In genomic region chr19:19280561-19280960, GRCh38 we compare ENCODE assay signal across 16 cellular contexts. TPM values are rescaled to one million over a fixed set of nuclear protein-coding genes. Genes with fewer than 3 reads are reported as not detected.
DNase-seq lines count a peak whose midpoint lies in the region; ATAC-seq and TF ChIP-seq lines count a peak whose summit lies in the region.
"Had no signal": no experiment of that assay in that cellular context is flagged by ENCODE, and none has a peak within 500 bp of the region (broad histone marks: within the 10 kb centered on the region; RNA-seq: fewer than 3 reads in every experiment).

No MANE protein-coding gene starts in this region.

- H3K36me3 ChIP-seq in right lobe of liver: peaks cover 0 to 48% (median 10%) of the 10 kb centered on the region in 4 donors

- DNase-seq in AG20443 (ENCODE audit: low spot score) (peak; percentile 65), LHCN-M2 (ENCODE audit: low read depth) (peak; percentile 44), middle frontal gyrus (ENCODE audit: extremely low spot score, low spot score) (peak; percentile 47), right lobe of liver (no peak), cortex of kidney (lab: John Stamatoyannopoulos, UW) (no peak)
- DNase-seq: activated CD8-positive, alpha-beta T cell treated with anti-CD3 and anti-CD28 coated beads for 36 hours; AML-193; aorta; MG63; NCI-H226; OCI-M1; pancreas had no signal

- H3K27me3 ChIP-seq in right lobe of liver: no peaks in the 10 kb centered on the region
- H3K27me3 ChIP-seq: MG63, pancreas had no signal

- TF ChIP-seq POLR2A in right lobe of liver (IDR thresholded peaks at IDR 0.05): no peak

- H3K4me3 ChIP-seq in right lobe of liver: no peak overlapping the region
- H3K4me3 ChIP-seq: MG63, pancreas had no signal

- TF ChIP-seq CTCF in right lobe of liver (IDR thresholded peaks at IDR 0.05): no peak

- intact Hi-C loops in right lobe of liver (cut with DNase I): no loop called here

- peaks cover 0 to 2% (median under 1%) of the 10 kb centered on the region in 4 donors for H3K4me1 ChIP-seq in right lobe of liver
- H3K4me1 ChIP-seq: pancreas had no signal

- WGBS in right lobe of liver (ENCODE audit: insufficient coverage, low coverage, low lambda C conversion rate, missing lambda C conversion rate): 62% methylated on average over 6 of the region's 16 CpGs

- no peaks in the 10 kb centered on the region for H3K9me3 ChIP-seq in right lobe of liver
- H3K9me3 ChIP-seq: MG63, pancreas had no signal

- no peak for ATAC-seq in right lobe of liver
- ATAC-seq in GM18519 (IDR thresholded peaks at IDR 0.05; ENCODE audit: low FRiP score, unreplicated experiment): no peak
- no peak for ATAC-seq in HG03108 (IDR thresholded peaks at IDR 0.05; ENCODE audit: unreplicated experiment)
- ATAC-seq: activated CD8-positive, alpha-beta T cell treated with anti-CD3 and anti-CD28 coated beads for 36 hours had no signal

- peak overlapping the region; percentile 32 for H3K27ac ChIP-seq in cingulate gyrus (ENCODE audit: low read depth, low read length)
- H3K27ac ChIP-seq in right lobe of liver: no peak overlapping the region
- H3K27ac ChIP-seq: pancreas had no signal

RNA-seq across cellular contexts. Expression of gene TM6SF2, which starts 7.5 kb away (rescaled TPM):
- total RNA-seq in LHCN-M2 (2014; rRNA removed): 1.2 and 1.3 TPM in 2 replicates
- polyA plus RNA-seq in LHCN-M2 (2012): 6.0 TPM
- total RNA-seq in right lobe of liver: 10 to 100 TPM; 10.9 to 64.1 (median 25.3) TPM
- total RNA-seq: activated CD8-positive, alpha-beta T cell treated with anti-CD3 and anti-CD28 coated beads for 36 hours; mononuclear cell had no signal

RNA-seq across cellular contexts. Expression of gene SUGP1, which starts 39.7 kb away (rescaled TPM):
- total RNA-seq in LHCN-M2 (2014; rRNA removed) (38.7 and 45.8 TPM in 2 replicates), right lobe of liver (10 to 100 TPM; 19.7 to 25.9 (median 23.6) TPM)
- polyA plus RNA-seq in LHCN-M2 (2012): 44.2 TPM

RNA-seq across cellular contexts. Expression of gene MAU2, which starts 40.1 kb away (rescaled TPM):
- total RNA-seq in LHCN-M2 (2014; rRNA removed): 23.1 and 26.4 TPM in 2 replicates
- polyA plus RNA-seq in LHCN-M2 (2012): 15.8 TPM
- 10 to 100 TPM; 10.4 to 30.4 (median 19.3) TPM for total RNA-seq in right lobe of liver

Comparison
In these comparisons a context has a peak if more than half of its experiments do, and no peak if none do; other contexts are left out.
1. DNase-seq: peak in AG20443 (single experiment), LHCN-M2 (single experiment) and middle frontal gyrus (single experiment); none in right lobe of liver (0 of 3) and cortex of kidney (single experiment).